2 cellular contexts compared by ENCODE assay signal in the genomic region with DNA sequence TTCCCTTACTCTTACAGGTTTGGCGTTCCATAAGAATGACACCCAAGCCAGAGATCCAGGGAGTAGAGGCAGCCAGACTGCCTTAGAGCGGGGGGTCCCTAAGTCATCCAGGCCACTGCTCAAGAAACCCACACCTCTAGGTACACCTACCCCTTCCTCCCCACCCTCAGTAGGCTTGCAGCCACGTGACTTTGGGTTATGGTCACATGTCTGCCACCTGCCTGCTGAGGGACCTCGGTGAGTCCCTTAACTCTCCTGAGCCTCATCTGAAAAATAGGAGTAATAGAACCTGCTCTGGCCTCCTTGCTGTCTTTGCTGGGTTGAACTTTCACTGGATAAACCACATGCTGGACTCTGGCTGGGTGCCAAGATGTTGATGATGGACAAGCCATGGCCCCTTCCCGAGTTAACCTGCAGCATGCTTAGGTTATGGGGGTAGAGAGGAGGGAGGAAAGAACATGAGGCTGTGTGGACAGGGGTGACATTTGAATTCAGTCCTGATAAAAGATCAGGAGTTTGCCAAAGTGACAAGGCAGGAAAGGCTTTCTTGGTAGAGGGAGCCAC.
A peak's percentile ranks its signal among the peaks of the same experiment; 100 is the strongest.
TF ChIP-seq lines count a peak whose summit lies in the region.

No MANE protein-coding gene starts in this region.

TF ChIP-seq in GM23338, 12 proteins besides CTCF, POLR2A, EP300 and RAD21:
- TF ChIP-seq, protein P1, sequence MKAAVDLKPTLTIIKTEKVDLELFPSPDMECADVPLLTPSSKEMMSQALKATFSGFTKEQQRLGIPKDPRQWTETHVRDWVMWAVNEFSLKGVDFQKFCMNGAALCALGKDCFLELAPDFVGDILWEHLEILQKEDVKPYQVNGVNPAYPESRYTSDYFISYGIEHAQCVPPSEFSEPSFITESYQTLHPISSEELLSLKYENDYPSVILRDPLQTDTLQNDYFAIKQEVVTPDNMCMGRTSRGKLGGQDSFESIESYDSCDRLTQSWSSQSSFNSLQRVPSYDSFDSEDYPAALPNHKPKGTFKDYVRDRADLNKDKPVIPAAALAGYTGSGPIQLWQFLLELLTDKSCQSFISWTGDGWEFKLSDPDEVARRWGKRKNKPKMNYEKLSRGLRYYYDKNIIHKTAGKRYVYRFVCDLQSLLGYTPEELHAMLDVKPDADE (IDR thresholded peaks at IDR 0.05), result no peak
- TF ChIP-seq ZNF114 (CRISPR knock-in tag; IDR thresholded peaks at IDR 0.05), result no peak
- no peak for TF ChIP-seq EZH2phosphoT487 (IDR thresholded peaks at IDR 0.05; ENCODE audit: unreplicated experiment)
- TF ChIP-seq, protein P2, sequence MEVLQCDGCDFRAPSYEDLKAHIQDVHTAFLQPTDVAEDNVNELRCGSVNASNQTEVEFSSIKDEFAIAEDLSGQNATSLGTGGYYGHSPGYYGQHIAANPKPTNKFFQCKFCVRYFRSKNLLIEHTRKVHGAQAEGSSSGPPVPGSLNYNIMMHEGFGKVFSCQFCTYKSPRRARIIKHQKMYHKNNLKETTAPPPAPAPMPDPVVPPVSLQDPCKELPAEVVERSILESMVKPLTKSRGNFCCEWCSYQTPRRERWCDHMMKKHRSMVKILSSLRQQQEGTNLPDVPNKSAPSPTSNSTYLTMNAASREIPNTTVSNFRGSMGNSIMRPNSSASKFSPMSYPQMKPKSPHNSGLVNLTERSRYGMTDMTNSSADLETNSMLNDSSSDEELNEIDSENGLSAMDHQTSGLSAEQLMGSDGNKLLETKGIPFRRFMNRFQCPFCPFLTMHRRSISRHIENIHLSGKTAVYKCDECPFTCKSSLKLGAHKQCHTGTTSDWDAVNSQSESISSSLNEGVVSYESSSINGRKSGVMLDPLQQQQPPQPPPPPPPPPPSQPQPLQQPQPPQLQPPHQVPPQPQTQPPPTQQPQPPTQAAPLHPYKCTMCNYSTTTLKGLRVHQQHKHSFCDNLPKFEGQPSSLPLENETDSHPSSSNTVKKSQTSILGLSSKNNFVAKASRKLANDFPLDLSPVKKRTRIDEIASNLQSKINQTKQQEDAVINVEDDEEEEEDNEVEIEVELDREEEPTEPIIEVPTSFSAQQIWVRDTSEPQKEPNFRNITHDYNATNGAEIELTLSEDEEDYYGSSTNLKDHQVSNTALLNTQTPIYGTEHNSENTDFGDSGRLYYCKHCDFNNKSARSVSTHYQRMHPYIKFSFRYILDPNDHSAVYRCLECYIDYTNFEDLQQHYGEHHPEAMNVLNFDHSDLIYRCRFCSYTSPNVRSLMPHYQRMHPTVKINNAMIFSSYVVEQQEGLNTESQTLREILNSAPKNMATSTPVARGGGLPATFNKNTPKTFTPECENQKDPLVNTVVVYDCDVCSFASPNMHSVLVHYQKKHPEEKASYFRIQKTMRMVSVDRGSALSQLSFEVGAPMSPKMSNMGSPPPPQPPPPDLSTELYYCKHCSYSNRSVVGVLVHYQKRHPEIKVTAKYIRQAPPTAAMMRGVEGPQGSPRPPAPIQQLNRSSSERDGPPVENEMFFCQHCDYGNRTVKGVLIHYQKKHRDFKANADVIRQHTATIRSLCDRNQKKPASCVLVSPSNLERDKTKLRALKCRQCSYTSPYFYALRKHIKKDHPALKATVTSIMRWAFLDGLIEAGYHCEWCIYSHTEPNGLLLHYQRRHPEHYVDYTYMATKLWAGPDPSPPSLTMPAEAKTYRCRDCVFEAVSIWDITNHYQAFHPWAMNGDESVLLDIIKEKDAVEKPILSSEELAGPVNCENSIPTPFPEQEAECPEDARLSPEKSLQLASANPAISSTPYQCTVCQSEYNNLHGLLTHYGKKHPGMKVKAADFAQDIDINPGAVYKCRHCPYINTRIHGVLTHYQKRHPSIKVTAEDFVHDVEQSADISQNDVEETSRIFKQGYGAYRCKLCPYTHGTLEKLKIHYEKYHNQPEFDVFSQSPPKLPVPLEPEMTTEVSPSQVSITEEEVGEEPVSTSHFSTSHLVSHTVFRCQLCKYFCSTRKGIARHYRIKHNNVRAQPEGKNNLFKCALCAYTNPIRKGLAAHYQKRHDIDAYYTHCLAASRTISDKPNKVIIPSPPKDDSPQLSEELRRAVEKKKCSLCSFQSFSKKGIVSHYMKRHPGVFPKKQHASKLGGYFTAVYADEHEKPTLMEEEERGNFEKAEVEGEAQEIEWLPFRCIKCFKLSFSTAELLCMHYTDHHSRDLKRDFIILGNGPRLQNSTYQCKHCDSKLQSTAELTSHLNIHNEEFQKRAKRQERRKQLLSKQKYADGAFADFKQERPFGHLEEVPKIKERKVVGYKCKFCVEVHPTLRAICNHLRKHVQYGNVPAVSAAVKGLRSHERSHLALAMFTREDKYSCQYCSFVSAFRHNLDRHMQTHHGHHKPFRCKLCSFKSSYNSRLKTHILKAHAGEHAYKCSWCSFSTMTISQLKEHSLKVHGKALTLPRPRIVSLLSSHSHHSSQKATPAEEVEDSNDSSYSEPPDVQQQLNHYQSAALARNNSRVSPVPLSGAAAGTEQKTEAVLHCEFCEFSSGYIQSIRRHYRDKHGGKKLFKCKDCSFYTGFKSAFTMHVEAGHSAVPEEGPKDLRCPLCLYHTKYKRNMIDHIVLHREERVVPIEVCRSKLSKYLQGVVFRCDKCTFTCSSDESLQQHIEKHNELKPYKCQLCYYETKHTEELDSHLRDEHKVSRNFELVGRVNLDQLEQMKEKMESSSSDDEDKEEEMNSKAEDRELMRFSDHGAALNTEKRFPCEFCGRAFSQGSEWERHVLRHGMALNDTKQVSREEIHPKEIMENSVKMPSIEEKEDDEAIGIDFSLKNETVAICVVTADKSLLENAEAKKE (CRISPR knock-in tag; IDR thresholded peaks at IDR 0.05), result no peak
- TF ChIP-seq EZH2 (IDR thresholded peaks at IDR 0.05; ENCODE audit: low read depth, unreplicated experiment), result no peak

TF ChIP-seq in K562, 482 proteins besides CTCF, POLR2A, EP300 and RAD21 (continues in another document):
- TF ChIP-seq, protein P3, sequence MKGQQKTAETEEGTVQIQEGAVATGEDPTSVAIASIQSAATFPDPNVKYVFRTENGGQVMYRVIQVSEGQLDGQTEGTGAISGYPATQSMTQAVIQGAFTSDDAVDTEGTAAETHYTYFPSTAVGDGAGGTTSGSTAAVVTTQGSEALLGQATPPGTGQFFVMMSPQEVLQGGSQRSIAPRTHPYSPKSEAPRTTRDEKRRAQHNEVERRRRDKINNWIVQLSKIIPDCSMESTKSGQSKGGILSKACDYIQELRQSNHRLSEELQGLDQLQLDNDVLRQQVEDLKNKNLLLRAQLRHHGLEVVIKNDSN (CRISPR knock-in tag; IDR thresholded peaks at IDR 0.05), result peak; percentile 86
- TF ChIP-seq, protein P4, sequence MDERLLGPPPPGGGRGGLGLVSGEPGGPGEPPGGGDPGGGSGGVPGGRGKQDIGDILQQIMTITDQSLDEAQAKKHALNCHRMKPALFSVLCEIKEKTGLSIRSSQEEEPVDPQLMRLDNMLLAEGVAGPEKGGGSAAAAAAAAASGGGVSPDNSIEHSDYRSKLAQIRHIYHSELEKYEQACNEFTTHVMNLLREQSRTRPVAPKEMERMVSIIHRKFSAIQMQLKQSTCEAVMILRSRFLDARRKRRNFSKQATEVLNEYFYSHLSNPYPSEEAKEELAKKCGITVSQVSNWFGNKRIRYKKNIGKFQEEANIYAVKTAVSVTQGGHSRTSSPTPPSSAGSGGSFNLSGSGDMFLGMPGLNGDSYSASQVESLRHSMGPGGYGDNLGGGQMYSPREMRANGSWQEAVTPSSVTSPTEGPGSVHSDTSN (CRISPR knock-in tag; IDR thresholded peaks at IDR 0.05; ENCODE audit: low read depth), result no peak
- TF ChIP-seq, protein P4 (tag; conservative IDR thresholded peaks at IDR 0.05; ENCODE audit: low read depth), result peak; percentile 66
- no peak for TF ChIP-seq SMAD2 (IDR thresholded peaks at IDR 0.05; ENCODE audit: low read depth, low read length)
- TF ChIP-seq, protein P5, sequence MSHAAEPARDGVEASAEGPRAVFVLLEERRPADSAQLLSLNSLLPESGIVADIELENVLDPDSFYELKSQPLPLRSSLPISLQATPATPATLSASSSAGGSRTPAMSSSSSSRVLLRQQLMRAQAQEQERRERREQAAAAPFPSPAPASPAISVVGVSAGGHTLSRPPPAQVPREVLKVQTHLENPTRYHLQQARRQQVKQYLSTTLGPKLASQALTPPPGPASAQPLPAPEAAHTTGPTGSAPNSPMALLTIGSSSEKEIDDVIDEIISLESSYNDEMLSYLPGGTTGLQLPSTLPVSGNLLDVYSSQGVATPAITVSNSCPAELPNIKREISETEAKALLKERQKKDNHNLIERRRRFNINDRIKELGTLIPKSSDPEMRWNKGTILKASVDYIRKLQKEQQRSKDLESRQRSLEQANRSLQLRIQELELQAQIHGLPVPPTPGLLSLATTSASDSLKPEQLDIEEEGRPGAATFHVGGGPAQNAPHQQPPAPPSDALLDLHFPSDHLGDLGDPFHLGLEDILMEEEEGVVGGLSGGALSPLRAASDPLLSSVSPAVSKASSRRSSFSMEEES (CRISPR knock-in tag; IDR thresholded peaks at IDR 0.05), result peak; percentile 34; the same call in 1 of the 2 replicates
- peak; percentile 64 for TF ChIP-seq CBFA2T2 (conservative IDR thresholded peaks at IDR 0.05)
- TF ChIP-seq RAD51 (IDR thresholded peaks at IDR 0.05; ENCODE audit: borderline replicate concordance, low read depth), result peak; percentile 92
- TF ChIP-seq TOE1 (IDR thresholded peaks at IDR 0.05; ENCODE audit: borderline replicate concordance), result peak; percentile 56; the same call in 1 of the 2 replicates
- no peak for TF ChIP-seq TOE1 (CRISPR knock-in tag; IDR thresholded peaks at IDR 0.05; ENCODE audit: borderline replicate concordance, low read depth)
- TF ChIP-seq ZNF57 (CRISPR knock-in tag; IDR thresholded peaks at IDR 0.05), result no peak
- TF ChIP-seq NFIX (CRISPR knock-in tag; IDR thresholded peaks at IDR 0.05; ENCODE audit: low read depth), result peak; percentile 78
- no peak for TF ChIP-seq CCAR2 (IDR thresholded peaks at IDR 0.05; ENCODE audit: low read depth, low read length)
- peak; percentile 65 for TF ChIP-seq L3MBTL2 (IDR thresholded peaks at IDR 0.05)
- TF ChIP-seq, protein P6, sequence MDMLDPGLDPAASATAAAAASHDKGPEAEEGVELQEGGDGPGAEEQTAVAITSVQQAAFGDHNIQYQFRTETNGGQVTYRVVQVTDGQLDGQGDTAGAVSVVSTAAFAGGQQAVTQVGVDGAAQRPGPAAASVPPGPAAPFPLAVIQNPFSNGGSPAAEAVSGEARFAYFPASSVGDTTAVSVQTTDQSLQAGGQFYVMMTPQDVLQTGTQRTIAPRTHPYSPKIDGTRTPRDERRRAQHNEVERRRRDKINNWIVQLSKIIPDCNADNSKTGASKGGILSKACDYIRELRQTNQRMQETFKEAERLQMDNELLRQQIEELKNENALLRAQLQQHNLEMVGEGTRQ (CRISPR knock-in tag; IDR thresholded peaks at IDR 0.05), result peak; percentile 79
- TF ChIP-seq, protein P7, sequence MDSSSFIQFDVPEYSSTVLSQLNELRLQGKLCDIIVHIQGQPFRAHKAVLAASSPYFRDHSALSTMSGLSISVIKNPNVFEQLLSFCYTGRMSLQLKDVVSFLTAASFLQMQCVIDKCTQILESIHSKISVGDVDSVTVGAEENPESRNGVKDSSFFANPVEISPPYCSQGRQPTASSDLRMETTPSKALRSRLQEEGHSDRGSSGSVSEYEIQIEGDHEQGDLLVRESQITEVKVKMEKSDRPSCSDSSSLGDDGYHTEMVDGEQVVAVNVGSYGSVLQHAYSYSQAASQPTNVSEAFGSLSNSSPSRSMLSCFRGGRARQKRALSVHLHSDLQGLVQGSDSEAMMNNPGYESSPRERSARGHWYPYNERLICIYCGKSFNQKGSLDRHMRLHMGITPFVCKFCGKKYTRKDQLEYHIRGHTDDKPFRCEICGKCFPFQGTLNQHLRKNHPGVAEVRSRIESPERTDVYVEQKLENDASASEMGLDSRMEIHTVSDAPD (CRISPR knock-in tag; IDR thresholded peaks at IDR 0.05), result no peak
- TF ChIP-seq BHLHE40 (IDR thresholded peaks at IDR 0.05; ENCODE audit: low read length), result 0 out of 2 replicates have a peak, but pooled peaks have one; percentile 19
- TF ChIP-seq, protein P8, sequence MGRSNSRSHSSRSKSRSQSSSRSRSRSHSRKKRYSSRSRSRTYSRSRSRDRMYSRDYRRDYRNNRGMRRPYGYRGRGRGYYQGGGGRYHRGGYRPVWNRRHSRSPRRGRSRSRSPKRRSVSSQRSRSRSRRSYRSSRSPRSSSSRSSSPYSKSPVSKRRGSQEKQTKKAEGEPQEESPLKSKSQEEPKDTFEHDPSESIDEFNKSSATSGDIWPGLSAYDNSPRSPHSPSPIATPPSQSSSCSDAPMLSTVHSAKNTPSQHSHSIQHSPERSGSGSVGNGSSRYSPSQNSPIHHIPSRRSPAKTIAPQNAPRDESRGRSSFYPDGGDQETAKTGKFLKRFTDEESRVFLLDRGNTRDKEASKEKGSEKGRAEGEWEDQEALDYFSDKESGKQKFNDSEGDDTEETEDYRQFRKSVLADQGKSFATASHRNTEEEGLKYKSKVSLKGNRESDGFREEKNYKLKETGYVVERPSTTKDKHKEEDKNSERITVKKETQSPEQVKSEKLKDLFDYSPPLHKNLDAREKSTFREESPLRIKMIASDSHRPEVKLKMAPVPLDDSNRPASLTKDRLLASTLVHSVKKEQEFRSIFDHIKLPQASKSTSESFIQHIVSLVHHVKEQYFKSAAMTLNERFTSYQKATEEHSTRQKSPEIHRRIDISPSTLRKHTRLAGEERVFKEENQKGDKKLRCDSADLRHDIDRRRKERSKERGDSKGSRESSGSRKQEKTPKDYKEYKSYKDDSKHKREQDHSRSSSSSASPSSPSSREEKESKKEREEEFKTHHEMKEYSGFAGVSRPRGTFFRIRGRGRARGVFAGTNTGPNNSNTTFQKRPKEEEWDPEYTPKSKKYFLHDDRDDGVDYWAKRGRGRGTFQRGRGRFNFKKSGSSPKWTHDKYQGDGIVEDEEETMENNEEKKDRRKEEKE (IDR thresholded peaks at IDR 0.05; ENCODE audit: borderline replicate concordance in 1 of 2, control insufficient read depth in 1 of 2, low read depth in 2 of 2, low read length in 1 of 2), result no peak
- 0 out of 2 replicates have a peak, but pooled peaks have one; percentile 12 for TF ChIP-seq DPF2 (IDR thresholded peaks at IDR 0.05)
- no peak for TF ChIP-seq CEBPG (CRISPR knock-in tag; IDR thresholded peaks at IDR 0.05)
- no peak for TF ChIP-seq CEBPG (tag; conservative IDR thresholded peaks at IDR 0.05 in 1 of 2, IDR thresholded peaks at IDR 0.05 in 1 of 2)
- peak; percentile 99 for TF ChIP-seq NFIC (IDR thresholded peaks at IDR 0.05)
- TF ChIP-seq, protein P9, sequence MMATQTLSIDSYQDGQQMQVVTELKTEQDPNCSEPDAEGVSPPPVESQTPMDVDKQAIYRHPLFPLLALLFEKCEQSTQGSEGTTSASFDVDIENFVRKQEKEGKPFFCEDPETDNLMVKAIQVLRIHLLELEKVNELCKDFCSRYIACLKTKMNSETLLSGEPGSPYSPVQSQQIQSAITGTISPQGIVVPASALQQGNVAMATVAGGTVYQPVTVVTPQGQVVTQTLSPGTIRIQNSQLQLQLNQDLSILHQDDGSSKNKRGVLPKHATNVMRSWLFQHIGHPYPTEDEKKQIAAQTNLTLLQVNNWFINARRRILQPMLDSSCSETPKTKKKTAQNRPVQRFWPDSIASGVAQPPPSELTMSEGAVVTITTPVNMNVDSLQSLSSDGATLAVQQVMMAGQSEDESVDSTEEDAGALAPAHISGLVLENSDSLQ (IDR thresholded peaks at IDR 0.05), result peak; percentile 92
- TF ChIP-seq ZNF766 (CRISPR knock-in tag; conservative IDR thresholded peaks at IDR 0.05), result 0 out of 2 replicates have a peak, but pooled peaks have one; percentile 23
